ENCODE assay signal across 16 cellular contexts in genomic region chr13:81116461-81117282, GRCh38.
DNase-seq lines count a peak whose midpoint lies in the region; ATAC-seq lines count a peak whose summit lies in the region.
"Had no signal": no experiment of that assay in that cellular context is flagged by ENCODE, and none has a peak within 500 bp of the region (broad histone marks: within the 10 kb centered on the region; RNA-seq: fewer than 3 reads in every experiment).

No MANE protein-coding gene starts in this region.

- no peak overlapping the region for H2BK120ac ChIP-seq in neuronal stem cell (ENCODE audit: low read depth, low read length)

- H3K4me3 ChIP-seq in CD4-positive, alpha-beta memory T cell (ENCODE audit: low read length in 2 of 2): no peak overlapping the region
- H3K4me3 ChIP-seq in duodenal mucosa (ENCODE audit: low read depth in 1 of 2, low read length in 2 of 2): peak overlapping the region; percentile 47 to 52
- H3K4me3 ChIP-seq in neuronal stem cell (ENCODE audit: low read length in 2 of 2): no peak overlapping the region
- H3K4me3 ChIP-seq: dorsolateral prefrontal cortex, lung had no signal

- no peak overlapping the region for H3K4me2 ChIP-seq in neuronal stem cell (ENCODE audit: insufficient read depth, low read length, poor library complexity, severe bottlenecking)

- intact Hi-C loops in CD4-positive, alpha-beta memory T cell (cut with micrococcal nuclease): no loop called here

- peak overlapping the region in 6 of 8 donors; percentile 4 to 63 (median 39) for H3K4me3 Mint-ChIP-seq in CD4-positive, alpha-beta memory T cell
- H3K4me3 Mint-ChIP-seq: CD14-positive monocyte had no signal

- no peak overlapping the region for H2BK12ac ChIP-seq in neuronal stem cell (ENCODE audit: low read length)

- no peak overlapping the region for H4K91ac ChIP-seq in neuronal stem cell (ENCODE audit: low read depth, low read length, poor library complexity)

- WGBS in neuronal stem cell (ENCODE audit: extremely low coverage in 2 of 2, insufficient read length in 2 of 2, insufficient replicate concordance in 1 of 2), 2 donors: no CpG with 5 or more reads among the region's 5 CpGs

- no peaks in the 10 kb centered on the region for H3K4me1 Mint-ChIP-seq in CD4-positive, alpha-beta memory T cell
- H3K4me1 Mint-ChIP-seq: CD14-positive monocyte had no signal

- CTCF ChIA-PET in CD4-positive, alpha-beta memory T cell (lab: Charles Lee; ENCODE audit: partially characterized antibody): no interaction called here

- no peak overlapping the region for H3K18ac ChIP-seq in neuronal stem cell (ENCODE audit: low read length)

- no peak overlapping the region for H3K23ac ChIP-seq in neuronal stem cell (ENCODE audit: low read depth, low read length, poor library complexity)

- H4K8ac ChIP-seq in neuronal stem cell (ENCODE audit: low read depth, low read length): no peak overlapping the region

- no peak overlapping the region for H2BK15ac ChIP-seq in neuronal stem cell (ENCODE audit: low read length)

- H2AK5ac ChIP-seq in neuronal stem cell (ENCODE audit: low read depth, low read length): no peak overlapping the region

- H3K27me3 ChIP-seq in CD4-positive, alpha-beta memory T cell (ENCODE audit: insufficient read depth, low read length): no peaks in the 10 kb centered on the region
- H3K27me3 ChIP-seq in duodenal mucosa (ENCODE audit: control insufficient read depth in 1 of 2, insufficient read depth in 2 of 2, low read length in 2 of 2) (no peaks in the 10 kb centered on the region), neuronal stem cell (ENCODE audit: control insufficient read depth in 3 of 3, insufficient read depth in 3 of 3, low read depth in 1 of 3, low read length in 3 of 3) (no peaks in the 10 kb centered on the region)
- H3K27me3 ChIP-seq: dorsolateral prefrontal cortex had no signal

- H3K14ac ChIP-seq in neuronal stem cell (ENCODE audit: low read length): no peak overlapping the region

- H3K9ac ChIP-seq in duodenal mucosa (ENCODE audit: low read depth in 1 of 2, low read length in 2 of 2) (no peak overlapping the region), neuronal stem cell (ENCODE audit: low read depth, low read length, poor library complexity) (no peak overlapping the region)

- POLR2A ChIA-PET in CD4-positive, alpha-beta memory T cell (lab: Charles Lee; ENCODE audit: partially characterized antibody): no interaction called here

- no peaks in the 10 kb centered on the region for H3K36me3 ChIP-seq in CD4-positive, alpha-beta memory T cell (ENCODE audit: insufficient read depth, low read length)
- H3K36me3 ChIP-seq in duodenal mucosa (ENCODE audit: control insufficient read depth in 1 of 2, insufficient read depth in 2 of 2, low read length in 2 of 2) (no peaks in the 10 kb centered on the region), neuronal stem cell (replicated peaks in 1 of 2; ENCODE audit: control insufficient read depth in 2 of 2, insufficient read depth in 2 of 2, low read length in 2 of 2) (no peaks in the 10 kb centered on the region)

- no peak overlapping the region for H2BK5ac ChIP-seq in neuronal stem cell (ENCODE audit: low read length)

- no peaks in the 10 kb centered on the region for H3K27me3 Mint-ChIP-seq in CD4-positive, alpha-beta memory T cell

- no peaks in the 10 kb centered on the region for H3K36me3 Mint-ChIP-seq in CD4-positive, alpha-beta memory T cell
- H3K36me3 Mint-ChIP-seq: CD14-positive monocyte had no signal

- no peak overlapping the region for H3K27ac ChIP-seq in CD4-positive, alpha-beta memory T cell (ENCODE audit: low read depth, low read length)
- H3K27ac ChIP-seq in duodenal mucosa (ENCODE audit: low read depth, low read length) (no peak overlapping the region), neuronal stem cell (replicated peaks; ENCODE audit: low read length) (no peak overlapping the region)
- H3K27ac ChIP-seq: dorsolateral prefrontal cortex had no signal

- no peak for DNase-seq in CD4-positive, alpha-beta memory T cell
- DNase-seq in NAMALWA (ENCODE audit: low spot score) (peak; percentile 20), NCI-H128 (lab: John Stamatoyannopoulos, UW; ENCODE audit: unreplicated experiment) (no peak), neuronal stem cell (ENCODE audit: low spot score) (no peak)
- DNase-seq: activated gamma-delta T cell treated with Interleukin-2 at 50 U/mL for 16 hours; dorsolateral prefrontal cortex; NCI-H1092 treated with DMSO at 0.1 percent for 48 hours; NCI-H69; nucleus accumbens; stimulated activated naive CD8-positive, alpha-beta T cell treated with anti-CD3 and anti-CD28 coated beads, Interleukin-15, Interleukin-2, amounts not matched to agents 100 U/mL and 50 U/mL, for 24 hours had no signal

- H3K4ac ChIP-seq in neuronal stem cell (ENCODE audit: low read length): no peak overlapping the region

- peak; percentile 43 for ATAC-seq in GM19324 (IDR thresholded peaks at IDR 0.05; ENCODE audit: low FRiP score, unreplicated experiment)
- no peak for ATAC-seq in GM19452 (IDR thresholded peaks at IDR 0.05; ENCODE audit: unreplicated experiment)
- ATAC-seq in HG03378 (IDR thresholded peaks at IDR 0.05; ENCODE audit: unreplicated experiment): no peak
- ATAC-seq: stimulated activated naive CD8-positive, alpha-beta T cell treated with anti-CD3 and anti-CD28 coated beads, Interleukin-15, Interleukin-2, amounts not matched to agents 100 U/mL and 50 U/mL, for 24 hours had no signal

- no peak overlapping the region for H3K27ac Mint-ChIP-seq in CD4-positive, alpha-beta memory T cell
- H3K27ac Mint-ChIP-seq: CD14-positive monocyte had no signal

- H3K79me1 ChIP-seq in neuronal stem cell (ENCODE audit: low read depth, low read length): no peaks in the 10 kb centered on the region

- H3K9me3 Mint-ChIP-seq in CD4-positive, alpha-beta memory T cell: peaks cover 0 to 8% (median 4%) of the 10 kb centered on the region in 8 donors

- no peak overlapping the region for H2AFZ ChIP-seq in neuronal stem cell (ENCODE audit: low read length)

- no peaks in the 10 kb centered on the region for H3K9me3 ChIP-seq in CD4-positive, alpha-beta memory T cell (ENCODE audit: control insufficient read depth in 1 of 2, low read length in 2 of 2)
- H3K9me3 ChIP-seq in duodenal mucosa (ENCODE audit: control insufficient read depth in 1 of 2, low read length in 2 of 2) (no peaks in the 10 kb centered on the region), neuronal stem cell (replicated peaks in 1 of 2; ENCODE audit: control insufficient read depth in 2 of 2, insufficient read depth in 1 of 2, low read depth in 1 of 2, low read length in 2 of 2) (peaks cover 0 to 1% of the 10 kb centered on the region in 2 donors)

- H3K4me1 ChIP-seq in CD4-positive, alpha-beta memory T cell (ENCODE audit: insufficient read depth, low read length): no peaks in the 10 kb centered on the region
- H3K4me1 ChIP-seq in duodenal mucosa (ENCODE audit: control insufficient read depth in 1 of 2, insufficient read depth in 2 of 2, low read length in 2 of 2) (peaks cover 0 to 4% of the 10 kb centered on the region in 2 donors), neuronal stem cell (ENCODE audit: control insufficient read depth in 2 of 2, insufficient read depth in 1 of 2, low read depth in 1 of 2, low read length in 2 of 2) (no peaks in the 10 kb centered on the region)

Comparison
In these comparisons a context has a peak if more than half of its experiments do, and no peak if none do; other contexts are left out.
1. H3K4me3 ChIP-seq: peak in duodenal mucosa (2 of 2); none in CD4-positive, alpha-beta memory T cell (0 of 2) and neuronal stem cell (0 of 2).